In genomic region chr4:2290488-2290887, GRCh38 we compare ENCODE assay signal across 12 cellular contexts. TPM values are rescaled to one million over a fixed set of nuclear protein-coding genes. Genes with fewer than 3 reads are reported as not detected.
DNase-seq lines count a peak whose midpoint lies in the region; ATAC-seq, FAIRE-seq and TF ChIP-seq lines count a peak whose summit lies in the region.
"Had no signal": no experiment of that assay in that cellular context is flagged by ENCODE, and none has a peak within 500 bp of the region (broad histone marks: within the 10 kb centered on the region; RNA-seq: fewer than 3 reads in every experiment).

No MANE protein-coding gene starts in this region.

- H3K4me1 ChIP-seq in DOHH2 (ENCODE audit: control insufficient read depth, low read length) (peaks cover 16% of the 10 kb centered on the region), GM12878 (ENCODE audit: control insufficient read depth, insufficient read depth, low read length) (peaks cover 8% of the 10 kb centered on the region; the same call in 1 of the 2 replicates), osteoblast (ENCODE audit: insufficient read depth, low read length) (no peaks in the 10 kb centered on the region)

- no peaks in the 10 kb centered on the region for H3K79me2 ChIP-seq in DOHH2 (ENCODE audit: control insufficient read depth, low read length)
- no peaks in the 10 kb centered on the region for H3K79me2 ChIP-seq in GM12878 (ENCODE audit: control insufficient read depth, insufficient read depth, low read length)
- H3K79me2 ChIP-seq in osteoblast (ENCODE audit: insufficient read depth, low read length), result no peaks in the 10 kb centered on the region

- no peaks in the 10 kb centered on the region for H3K9me2 ChIP-seq in DOHH2 (replicated peaks; ENCODE audit: control insufficient read depth, low read length)

- TF ChIP-seq EP300 in GM12878 (IDR thresholded peaks at IDR 0.05; ENCODE audit: borderline replicate concordance in 1 of 2, control insufficient read depth in 1 of 2, low read depth in 2 of 2, low read length in 2 of 2), result no peak

- H3K4me3 ChIP-seq in DOHH2 (ENCODE audit: low read length) (no peak overlapping the region), GM12878 (no peak overlapping the region), osteoblast (ENCODE audit: insufficient read depth, low read length) (no peak overlapping the region), foreskin fibroblast (ENCODE audit: low read depth in 1 of 2, low read length in 2 of 2) (no peak overlapping the region)

- ATAC-seq in activated CD4-positive, alpha-beta T cell treated with anti-CD3 and anti-CD28 coated beads for 36 hours, result no peak
- ATAC-seq in GM12878 (peak; percentile 30; the same call in 2 of the 3 replicates), GM18520 (IDR thresholded peaks at IDR 0.05; ENCODE audit: unreplicated experiment) (no peak)

- peak overlapping the region; percentile 80 for H3K27ac Mint-ChIP-seq in activated CD4-positive, alpha-beta T cell treated with anti-CD3 and anti-CD28 coated beads for 36 hours
- no peak overlapping the region for H3K27ac Mint-ChIP-seq in progenitor cell of endocrine pancreas

- peaks cover 3% of the 10 kb centered on the region for H3K9me3 Mint-ChIP-seq in activated CD4-positive, alpha-beta T cell treated with anti-CD3 and anti-CD28 coated beads for 36 hours (ENCODE audit: low read depth)
- peaks cover 6% of the 10 kb centered on the region for H3K9me3 Mint-ChIP-seq in progenitor cell of endocrine pancreas (ENCODE audit: low read depth)
- H3K9me3 Mint-ChIP-seq: activated T-helper 1 cell treated with anti-CD3 and anti-CD28 coated beads, Interleukin-12 subunit alpha, Interleukin-12 subunit beta, Interleukin-2, Interleukin-4 antibody, amounts not matched to agents 30 ng/mL and 10 ng/mL and 1 ng/mL, durations not matched to agents 14 hours and 24 hours and 36 hours had no signal

- H3K4me1 Mint-ChIP-seq in activated CD4-positive, alpha-beta T cell treated with anti-CD3 and anti-CD28 coated beads for 36 hours, result peaks cover 28% of the 10 kb centered on the region
- H3K4me1 Mint-ChIP-seq in progenitor cell of endocrine pancreas (ENCODE audit: low read depth), result no peaks in the 10 kb centered on the region

- intact Hi-C loops in activated CD4-positive, alpha-beta T cell treated with anti-CD3 and anti-CD28 coated beads for 36 hours (cut with DNase I, micrococcal nuclease), result no loop called here
- intact Hi-C loops in GM12878 (cut with micrococcal nuclease; ENCODE audit: unreplicated experiment), result no loop called here

- POLR2A ChIA-PET in activated CD4-positive, alpha-beta T cell treated with anti-CD3 and anti-CD28 coated beads for 36 hours (lab: Charles Lee), result interaction anchor here (0.5 to 1.2 kb wide), 3 partner anchors 9 to 455 kb away, joined by 3 to 4 read pairs (median 4); no protein-coding TSS in a partner anchor
- POLR2A ChIA-PET in GM12878 (lab: Charles Lee), result no interaction called here

- H3K27me3 ChIP-seq in DOHH2 (ENCODE audit: control insufficient read depth, low read length) (0 out of 2 replicates have a peak, but pooled peaks cover 2% of the 10 kb centered on the region), GM12878 (replicated peaks in 1 of 2; ENCODE audit: control insufficient read depth in 2 of 2, insufficient read depth in 2 of 2, low read length in 1 of 2) (peaks cover 0 to 1% of the 10 kb centered on the region in 2 experiments; a peak in 2 of 4 replicates), osteoblast (ENCODE audit: insufficient read depth, low read length) (no peaks in the 10 kb centered on the region)

- no peaks in the 10 kb centered on the region for H4K20me1 ChIP-seq in DOHH2 (ENCODE audit: control insufficient read depth, insufficient read depth, low read depth, low read length)
- H4K20me1 ChIP-seq in GM12878 (ENCODE audit: control insufficient read depth, insufficient read depth), result no peaks in the 10 kb centered on the region
- H4K20me1 ChIP-seq in osteoblast (ENCODE audit: insufficient read depth, low read length), result no peaks in the 10 kb centered on the region

- H3K36me3 ChIP-seq in DOHH2 (ENCODE audit: control insufficient read depth, low read length), result no peaks in the 10 kb centered on the region
- H3K36me3 ChIP-seq in GM12878 (ENCODE audit: control insufficient read depth in 2 of 2, insufficient read depth in 2 of 2, low read length in 1 of 2), result no peaks in the 10 kb centered on the region
- no peaks in the 10 kb centered on the region for H3K36me3 ChIP-seq in osteoblast (ENCODE audit: insufficient read depth, low read length)

- H3K36me3 Mint-ChIP-seq in activated CD4-positive, alpha-beta T cell treated with anti-CD3 and anti-CD28 coated beads for 36 hours (ENCODE audit: low read depth), result no peaks in the 10 kb centered on the region
- peaks cover 2% of the 10 kb centered on the region for H3K36me3 Mint-ChIP-seq in progenitor cell of endocrine pancreas (ENCODE audit: insufficient read depth)

- H3K27ac ChIP-seq in DOHH2 (ENCODE audit: low read depth, low read length), result no peak overlapping the region
- H3K27ac ChIP-seq in GM12878 (ENCODE audit: control insufficient read depth, insufficient read depth), result no peak overlapping the region
- no peak overlapping the region for H3K27ac ChIP-seq in osteoblast (ENCODE audit: low read depth, low read length)

- CTCF ChIA-PET in activated CD4-positive, alpha-beta T cell treated with anti-CD3 and anti-CD28 coated beads for 36 hours (lab: Charles Lee), result interaction anchor here (0.9 to 2.4 kb wide), 3 partner anchors 9 to 291 kb away, joined by 3 to 5 read pairs (median 4); no protein-coding TSS in a partner anchor
- CTCF ChIA-PET in GM12878 (lab: Yijun Ruan, JAX), result interaction anchor here (1.0 to 1.4 kb wide), 2 partner anchors 103 to 122 kb away, joined by 4 read pairs; no protein-coding TSS in a partner anchor

- BruUV-seq in GM12878 (replicated peaks; lab: Mats Ljungman, UMichigan), result no TSS peak

- H2AFZ ChIP-seq in GM12878 (ENCODE audit: control insufficient read depth, low read depth, low read length) (no peak overlapping the region), osteoblast (ENCODE audit: low read length) (no peak overlapping the region)

- 33% methylated on average over 8 of the region's 9 CpGs for WGBS in GM12878 (ENCODE audit: insufficient coverage, insufficient replicate concordance, low lambda C conversion rate, missing lambda C conversion rate)

- TF ChIP-seq CTCF in DOHH2 (IDR thresholded peaks at IDR 0.05; ENCODE audit: low read depth, low read length, poor library complexity, severe bottlenecking), result no peak
- TF ChIP-seq CTCF in GM12878 (IDR thresholded peaks at IDR 0.05 in 2 of 3, conservative IDR thresholded peaks at IDR 0.05 in 1 of 3; ENCODE audit: control insufficient read depth in 2 of 3, extremely low read depth in 1 of 3, insufficient read depth in 1 of 3, low read depth in 3 of 3, low read length in 3 of 3), result no peak
- no peak for TF ChIP-seq CTCF in osteoblast (IDR thresholded peaks at IDR 0.05; ENCODE audit: extremely low read depth, low read depth, low read length)
- no peak for TF ChIP-seq CTCF in progenitor cell of endocrine pancreas (IDR thresholded peaks at IDR 0.05; ENCODE audit: unreplicated experiment)
- TF ChIP-seq CTCF in foreskin fibroblast (IDR thresholded peaks at IDR 0.05; ENCODE audit: low read depth, low read length), result no peak

- H3K4me3 Mint-ChIP-seq in activated CD4-positive, alpha-beta T cell treated with anti-CD3 and anti-CD28 coated beads for 36 hours, result no peak overlapping the region
- H3K4me3 Mint-ChIP-seq in progenitor cell of endocrine pancreas (ENCODE audit: low read depth), result no peak overlapping the region

- TF ChIP-seq POLR2A in GM12878 (IDR thresholded peaks at IDR 0.05; ENCODE audit: low read depth, low read length), result no peak

- H3K9me3 ChIP-seq in DOHH2 (ENCODE audit: control insufficient read depth, insufficient read depth, low read length) (no peaks in the 10 kb centered on the region), GM12878 (replicated peaks; ENCODE audit: control insufficient read depth, insufficient read depth, low read length) (no peaks in the 10 kb centered on the region), osteoblast (ENCODE audit: low read depth, low read length) (no peaks in the 10 kb centered on the region)

- no peaks in the 10 kb centered on the region for H3K27me3 Mint-ChIP-seq in activated CD4-positive, alpha-beta T cell treated with anti-CD3 and anti-CD28 coated beads for 36 hours
- H3K27me3 Mint-ChIP-seq in progenitor cell of endocrine pancreas, result no peaks in the 10 kb centered on the region

- peak overlapping the region; percentile 39 for H3K4me2 ChIP-seq in DOHH2 (ENCODE audit: low read length)
- H3K4me2 ChIP-seq in GM12878 (ENCODE audit: control insufficient read depth, insufficient read depth), result no peak overlapping the region
- no peak overlapping the region for H3K4me2 ChIP-seq in osteoblast (ENCODE audit: insufficient read depth, low read length)

- no peak for DNase-seq in activated CD4-positive, alpha-beta T cell treated with anti-CD3 and anti-CD28 coated beads for 36 hours
- DNase-seq in activated CD4-positive, alpha-beta T cell treated with anti-CD3 and anti-CD28 coated beads for 48 hours, result no peak
- DNase-seq in GM12878 (ENCODE audit: low read depth, low spot score) (no peak), osteoblast (ENCODE audit: insufficient read length, low spot score, missing footprints) (peak; percentile 29), progenitor cell of endocrine pancreas (ENCODE audit: low spot score, unreplicated experiment) (no peak), foreskin fibroblast (no peak)
- DNase-seq: DMS53, NCI-H1436, NCI-H526 treated with DMSO at 0.1 percent for 48 hours had no signal

- SMC1A ChIA-PET in GM12878 (lab: Charles Lee; ENCODE audit: uncharacterized antibody, unreplicated experiment), result interaction anchor here (1.0 kb wide), 1 partner anchor 122 kb away, joined by 4 read pairs; no protein-coding TSS in a partner anchor

- in situ Hi-C loops in GM12878 (cut with MboI), result no loop called here

- H3K9ac ChIP-seq in GM12878 (ENCODE audit: control insufficient read depth, insufficient read depth, low read length), result no peak overlapping the region

- H3F3A ChIP-seq in DOHH2 (ENCODE audit: control insufficient read depth, insufficient read depth), result no peaks in the 10 kb centered on the region

- RAD21 ChIA-PET in GM12878 (lab: Charles Lee; ENCODE audit: unreplicated experiment), result interaction anchor here (1.0 to 1.4 kb wide), 2 partner anchors 9 to 65 kb away, joined by 3 to 4 read pairs; no protein-coding TSS in a partner anchor

- TF ChIP-seq RAD21 in GM12878 (IDR thresholded peaks at IDR 0.05; ENCODE audit: insufficient read depth, low read depth, low read length), result no peak

- FAIRE-seq in GM12878 (lab: Jason Lieb, UNC), result no peak

RNA-seq across cellular contexts. Expression of gene MXD4, which starts 28.6 kb away (rescaled TPM):
- total RNA-seq in activated CD4-positive, alpha-beta T cell treated with anti-CD3 and anti-CD28 coated beads for 36 hours, result 1 to 10 TPM; 1.6 to 2.3 TPM
- total RNA-seq in GM12878 (2013; cell fraction: nucleolus; rRNA removed), result 22.6 and 25.9 TPM in 2 replicates
- total RNA-seq in GM12878 (2014; rRNA removed) (15.5 and 18.7 TPM in 2 replicates), GM12878 (2014; rRNA removed; fragmentation: Illumina TruSeq; extraction: Trizol) (5.5 and 6.1 TPM in 2 replicates), GM12878 (2021) (25.6 and 26.4 TPM in 2 replicates), osteoblast (53.3 and 56.8 TPM in 2 replicates), progenitor cell of endocrine pancreas (103 and 121 TPM in 2 replicates)
- 8.0 TPM for polyA plus RNA-seq in GM12878 (2011; ENCODE audit: low read depth)
- polyA plus RNA-seq in GM12878 (2011; rRNA removed) (6.4 and 9.9 TPM in 2 replicates), GM12878 (2014; fragmentation: Illumina TruSeq; extraction: Trizol) (2.0 and 4.3 TPM in 2 replicates), GM12878 (2014; fragmentation: Nextera tagmentation; extraction: Ambion mirVana) (under 1 TPM; 0.21 to 0.44 TPM), GM12878 (2014; rRNA removed) (18.1 and 22.2 TPM in 2 replicates), GM12878 (2016; fragmentation: Nextera tagmentation; extraction: Ambion mirVana) (1 to 10 TPM; 3.6 to 5.0 TPM)
- polyA plus RNA-seq in GM12878 (2011; cell fraction: cytosol; rRNA removed), result 7.5 and 14.9 TPM in 2 replicates
- 62.6 and 69.2 TPM in 2 replicates for polyA plus RNA-seq in GM12878 (2011; cell fraction: nucleus; rRNA removed)
- 14.5 and 24.2 TPM in 2 replicates for polyA plus RNA-seq in GM12878 (2012)
- 5.7 and 13.2 TPM in 2 replicates for polyA minus RNA-seq in GM12878 (2011; rRNA and poly(A)+ RNA removed)
- polyA minus RNA-seq in GM12878 (2011; cell fraction: cytosol; rRNA and poly(A)+ RNA removed), result 2.9 and 3.3 TPM in 2 replicates
- polyA minus RNA-seq in GM12878 (2011; cell fraction: nucleus; rRNA and poly(A)+ RNA removed), result 17.3 and 27.3 TPM in 2 replicates

RNA-seq across cellular contexts. Expression of gene HAUS3, which starts 48.6 kb away (rescaled TPM):
- total RNA-seq in activated CD4-positive, alpha-beta T cell treated with anti-CD3 and anti-CD28 coated beads for 36 hours, result 10 to 100 TPM; 14.6 to 18.6 TPM
- total RNA-seq in GM12878 (2013; cell fraction: nucleolus; rRNA removed), result 25.7 and 27.0 TPM in 2 replicates
- total RNA-seq in GM12878 (2014; rRNA removed) (9.5 and 10.9 TPM in 2 replicates), GM12878 (2014; rRNA removed; fragmentation: Illumina TruSeq; extraction: Trizol) (12.7 TPM in 2 replicates), GM12878 (2021) (13.2 and 13.5 TPM in 2 replicates), osteoblast (8.7 and 9.7 TPM in 2 replicates), progenitor cell of endocrine pancreas (18.1 and 18.3 TPM in 2 replicates)
- polyA plus RNA-seq in GM12878 (2011; ENCODE audit: low read depth), result 7.7 TPM
- polyA plus RNA-seq in GM12878 (2011; rRNA removed) (11.4 and 23.9 TPM in 2 replicates), GM12878 (2014; fragmentation: Illumina TruSeq; extraction: Trizol) (13.9 and 19.8 TPM in 2 replicates), GM12878 (2014; fragmentation: Nextera tagmentation; extraction: Ambion mirVana) (1 to 10 TPM; 4.2 to 7.3 TPM), GM12878 (2014; rRNA removed) (10.0 and 11.8 TPM in 2 replicates), GM12878 (2016; fragmentation: Nextera tagmentation; extraction: Ambion mirVana) (10 to 100 TPM; 20.2 to 23.9 TPM)
- 4.5 TPM in 2 replicates for polyA plus RNA-seq in GM12878 (2011; cell fraction: cytosol; rRNA removed)
- 11.0 and 11.2 TPM in 2 replicates for polyA plus RNA-seq in GM12878 (2011; cell fraction: nucleus; rRNA removed)
- polyA plus RNA-seq in GM12878 (2012), result 11.3 and 14.1 TPM in 2 replicates
- polyA minus RNA-seq in GM12878 (2011; rRNA and poly(A)+ RNA removed), result 3.5 and 3.6 TPM in 2 replicates
- polyA minus RNA-seq in GM12878 (2011; cell fraction: cytosol; rRNA and poly(A)+ RNA removed), result 2.9 and 4.3 TPM in 2 replicates
- 5.6 and 9.9 TPM in 2 replicates for polyA minus RNA-seq in GM12878 (2011; cell fraction: nucleus; rRNA and poly(A)+ RNA removed)

RNA-seq across cellular contexts. Expression of gene POLN, which starts 48.6 kb away (rescaled TPM):
- total RNA-seq in activated CD4-positive, alpha-beta T cell treated with anti-CD3 and anti-CD28 coated beads for 36 hours, result 1 to 10 TPM; 2.3 to 3.2 TPM
- 2.2 and 5.4 TPM in 2 replicates for total RNA-seq in GM12878 (2013; cell fraction: nucleolus; rRNA removed)
- total RNA-seq in GM12878 (2014; rRNA removed), result 0.98 and 1.2 TPM in 2 replicates
- 0.63 and 0.74 TPM in 2 replicates for total RNA-seq in GM12878 (2014; rRNA removed; fragmentation: Illumina TruSeq; extraction: Trizol)
- 0.95 and 1.7 TPM in 2 replicates for total RNA-seq in GM12878 (2021)
- polyA plus RNA-seq in GM12878 (2011; ENCODE audit: low read depth), result 0.22 TPM
- 0.30 and 0.41 TPM in 2 replicates for polyA plus RNA-seq in GM12878 (2011; rRNA removed)
- 0.39 and 0.40 TPM in 2 replicates for polyA plus RNA-seq in GM12878 (2011; cell fraction: cytosol; rRNA removed)
- polyA plus RNA-seq in GM12878 (2011; cell fraction: nucleus; rRNA removed), result 0.73 and 0.97 TPM in 2 replicates
- 0.24 and 0.67 TPM in 2 replicates for polyA plus RNA-seq in GM12878 (2012)
- polyA plus RNA-seq in GM12878 (2014; fragmentation: Illumina TruSeq; extraction: Trizol), result 0.48 and 1.3 TPM in 2 replicates
- polyA plus RNA-seq in GM12878 (2014; fragmentation: Nextera tagmentation; extraction: Ambion mirVana), result under 1 TPM in 1 of 2 experiments, not detected in 1; 0.09 TPM
- 0.94 and 0.96 TPM in 2 replicates for polyA plus RNA-seq in GM12878 (2014; rRNA removed)
- 1 to 10 TPM; 1.2 to 2.0 TPM for polyA plus RNA-seq in GM12878 (2016; fragmentation: Nextera tagmentation; extraction: Ambion mirVana)
- polyA minus RNA-seq in GM12878 (2011; rRNA and poly(A)+ RNA removed), result 0.15 and 0.51 TPM in 2 replicates
- polyA minus RNA-seq in GM12878 (2011; cell fraction: cytosol; rRNA and poly(A)+ RNA removed), result not detected in 2 replicates
- 0.36 and 1.1 TPM in 2 replicates for polyA minus RNA-seq in GM12878 (2011; cell fraction: nucleus; rRNA and poly(A)+ RNA removed)
- 2.9 and 4.1 TPM in 2 replicates for total RNA-seq in osteoblast
- 5.0 and 5.9 TPM in 2 replicates for total RNA-seq in progenitor cell of endocrine pancreas
